Comparison of ENCODE assay signal across 1 cellular context in the genomic region with DNA sequence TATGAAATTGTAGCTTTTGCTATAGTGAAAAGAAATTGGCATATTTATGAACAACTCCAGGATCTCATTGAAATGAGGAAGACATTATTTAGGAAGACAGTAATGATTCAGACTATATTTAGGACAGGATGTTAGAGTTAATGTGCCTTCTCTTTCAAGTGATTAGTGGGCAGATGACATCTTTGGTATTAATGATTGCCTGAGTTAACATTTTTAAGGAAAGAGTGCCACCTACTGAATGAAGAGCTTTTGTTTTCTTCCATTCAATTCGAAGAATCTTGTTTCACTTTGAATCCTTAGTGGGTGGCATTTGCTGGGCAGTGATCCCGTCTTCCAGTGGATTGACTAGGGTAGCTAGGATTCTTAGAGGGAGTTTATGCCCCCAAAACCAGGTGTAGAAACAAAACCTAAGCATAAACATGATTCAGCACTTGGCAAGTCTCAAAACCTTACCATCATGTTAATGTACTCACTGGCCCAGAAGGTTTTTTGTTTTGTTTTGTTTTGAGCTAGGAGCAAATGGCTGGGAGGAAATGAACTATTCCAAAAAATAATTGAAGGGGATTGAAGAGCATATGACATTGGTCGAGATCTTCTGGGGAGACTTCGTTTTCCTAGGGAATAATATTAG.
A peak's percentile ranks its signal among the peaks of the same experiment; 100 is the strongest.
TF ChIP-seq lines count a peak whose summit lies in the region.

No MANE protein-coding gene starts in this region.

TF ChIP-seq in HepG2, 621 proteins besides CTCF, POLR2A, EP300 and RAD21 (continued from another document):
- TF ChIP-seq, protein P1, sequence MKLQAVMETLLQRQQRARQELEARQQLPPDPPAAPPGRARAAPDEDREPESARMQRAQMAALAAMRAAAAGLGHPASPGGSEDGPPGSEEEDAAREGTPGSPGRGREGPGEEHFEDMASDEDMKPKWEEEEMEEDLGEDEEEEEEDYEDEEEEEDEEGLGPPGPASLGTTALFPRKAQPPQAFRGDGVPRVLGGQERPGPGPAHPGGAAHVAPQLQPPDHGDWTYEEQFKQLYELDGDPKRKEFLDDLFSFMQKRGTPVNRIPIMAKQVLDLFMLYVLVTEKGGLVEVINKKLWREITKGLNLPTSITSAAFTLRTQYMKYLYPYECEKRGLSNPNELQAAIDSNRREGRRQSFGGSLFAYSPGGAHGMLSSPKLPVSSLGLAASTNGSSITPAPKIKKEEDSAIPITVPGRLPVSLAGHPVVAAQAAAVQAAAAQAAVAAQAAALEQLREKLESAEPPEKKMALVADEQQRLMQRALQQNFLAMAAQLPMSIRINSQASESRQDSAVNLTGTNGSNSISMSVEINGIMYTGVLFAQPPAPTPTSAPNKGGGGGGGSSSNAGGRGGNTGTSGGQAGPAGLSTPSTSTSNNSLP (IDR thresholded peaks at IDR 0.05; ENCODE audit: low read depth, low read length) = peak; percentile 31; the same call in 1 of the 2 replicates
- TF ChIP-seq ASH2L (IDR thresholded peaks at IDR 0.05; ENCODE audit: insufficient read length, low read depth, low read length) (peak; percentile 24), ZNF761 (CRISPR knock-in tag; conservative IDR thresholded peaks at IDR 0.05) (no peak)
